12 cellular contexts compared by ENCODE assay signal in the genomic region with DNA sequence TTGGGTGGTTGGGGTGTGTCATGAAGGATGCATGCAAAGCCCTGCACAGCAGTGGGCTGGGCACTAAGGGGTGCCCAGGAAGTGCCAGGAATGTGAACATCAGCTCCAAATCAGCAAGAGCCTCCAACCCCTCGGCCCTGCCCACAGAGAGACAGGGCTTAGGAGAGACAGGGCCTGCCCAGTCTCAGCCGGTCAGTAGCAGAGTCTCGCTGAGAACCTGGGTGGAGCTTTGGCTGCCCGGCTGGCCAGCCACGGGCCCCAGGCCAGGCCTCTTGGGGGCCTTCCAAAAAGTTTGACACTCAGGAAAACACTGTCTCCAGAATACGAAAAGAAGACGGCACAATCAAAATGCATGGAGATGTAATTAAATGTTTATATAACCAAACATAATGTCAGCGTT. TPM values are rescaled to one million over a fixed set of nuclear protein-coding genes. Genes with fewer than 3 reads are reported as not detected.
A peak's percentile ranks its signal among the peaks of the same experiment; 100 is the strongest.
DNase-seq lines count a peak whose midpoint lies in the region; ATAC-seq, FAIRE-seq and TF ChIP-seq lines count a peak whose summit lies in the region.
"Had no signal": no experiment of that assay in that cellular context is flagged by ENCODE, and none has a peak within 500 bp of the region (broad histone marks: within the 10 kb centered on the region; RNA-seq: fewer than 3 reads in every experiment).

No MANE protein-coding gene starts in this region.

- H3K27me3 ChIP-seq in tibial artery (peaks cover 0 to 3% of the 10 kb centered on the region in 2 donors), A673 (replicated peaks; ENCODE audit: insufficient read depth, low read depth, low read length, poor library complexity) (no peaks in the 10 kb centered on the region)

- H3K4me1 ChIP-seq in tibial artery (peaks cover 0 to 42% (median 21%) of the 10 kb centered on the region in 4 donors), A673 (ENCODE audit: insufficient read depth, low read length, poor library complexity, severe bottlenecking) (no peaks in the 10 kb centered on the region)

- no TSS peak for BruUV-seq in A673 (replicated peaks; lab: Mats Ljungman, UMichigan)

- peak; percentile 87 for DNase-seq in fibroblast of gingiva (ENCODE audit: low read depth)
- peak; percentile 63 for DNase-seq in mucosa of gallbladder (ENCODE audit: low spot score)
- peak; percentile 65 to 89 for DNase-seq in tibial artery
- DNase-seq in RCC 7860 (ENCODE audit: low spot score), result no peak
- DNase-seq in HCEC 1CT, result no peak
- no peak for DNase-seq in NCI-H2081 treated with DMSO at 0.1 percent for 48 hours (lab: John Stamatoyannopoulos, UW)
- no peak for DNase-seq in A673 (ENCODE audit: low spot score)
- DNase-seq: NCI-H446 treated with DMSO at 0.1 percent for 48 hours; stimulated activated CD4-positive, alpha-beta T cell treated with anti-CD3 and anti-CD28 coated beads, Interleukin-4, amount 100 ng/mL, for 4 hours had no signal

- peak; percentile 5; the same call in 1 of the 3 replicates for ATAC-seq in SK-N-SH treated with all-trans-retinoic acid at 6 μM for 48 hours
- ATAC-seq: K562 had no signal

- H3K4me3 ChIP-seq in tibial artery (no peak overlapping the region), A673 (ENCODE audit: low read depth, low read length, poor library complexity, severe bottlenecking) (no peak overlapping the region)
- H3K4me3 ChIP-seq: K562 had no signal

- H3K27ac ChIP-seq in tibial artery, result peak overlapping the region; percentile 59 to 77
- H3K27ac ChIP-seq in A673 (ENCODE audit: low read depth, low read length, poor library complexity, severe bottlenecking), result no peak overlapping the region

- H3K9me3 ChIP-seq in tibial artery (no peaks in the 10 kb centered on the region), A673 (ENCODE audit: low read depth, low read length, poor library complexity, severe bottlenecking) (no peaks in the 10 kb centered on the region)

- peaks cover 0 to 8% (median 0%) of the 10 kb centered on the region in 3 donors for H3K36me3 ChIP-seq in tibial artery
- H3K36me3 ChIP-seq in A673 (ENCODE audit: insufficient read depth, low read length, poor library complexity, severe bottlenecking), result no peaks in the 10 kb centered on the region

- POLR2A ChIA-PET in A673 (lab: Charles Lee; ENCODE audit: low non-redundant PET), result no interaction called here

- CTCF ChIA-PET in A673 (lab: Charles Lee), result no interaction called here

- no peak for TF ChIP-seq CTCF in tibial artery (IDR thresholded peaks at IDR 0.05)
- TF ChIP-seq CTCF in A673 (conservative IDR thresholded peaks at IDR 0.05; ENCODE audit: low read depth, low read length), result no peak

- intact Hi-C loops in tibial artery (cut with DNase I; ENCODE audit: low total_unique reads) (loop anchor here (10.0 kb wide), 1 partner anchor 261 kb away; the partner anchor contains the start of gene NELFA), A673 (cut with micrococcal nuclease; ENCODE audit: unreplicated experiment) (loop anchor here (10.0 kb wide), 1 partner anchor 149 kb away; the partner anchor contains the start of genes CFAP99 and ZFYVE28)

- no peak for FAIRE-seq in RCC 7860 (lab: Jason Lieb, UNC)
- FAIRE-seq: GM18507, K562 had no signal

TF ChIP-seq in SK-N-SH treated with all-trans-retinoic acid at 6 μM for 48 hours, 23 proteins besides CTCF, POLR2A, EP300 and RAD21:
- TF ChIP-seq ZC3H10 (CRISPR knock-in tag; IDR thresholded peaks at IDR 0.05) (no peak), ISL1 (CRISPR knock-in tag; IDR thresholded peaks at IDR 0.05) (no peak), POU6F1 (CRISPR knock-in tag; IDR thresholded peaks at IDR 0.05; ENCODE audit: borderline replicate concordance, low read depth) (no peak), TOX (CRISPR knock-in tag; IDR thresholded peaks at IDR 0.05; ENCODE audit: borderline replicate concordance) (no peak), ZNF70 (CRISPR knock-in tag; IDR thresholded peaks at IDR 0.05) (no peak), GLIS3 (CRISPR knock-in tag; IDR thresholded peaks at IDR 0.05) (no peak), CSRNP3 (CRISPR knock-in tag; IDR thresholded peaks at IDR 0.05) (no peak), ZNF565 (CRISPR knock-in tag; conservative IDR thresholded peaks at IDR 0.05; ENCODE audit: low read depth) (no peak), ARNTL (CRISPR knock-in tag; IDR thresholded peaks at IDR 0.05; ENCODE audit: borderline replicate concordance, low read depth) (no peak), PPARA (CRISPR knock-in tag; IDR thresholded peaks at IDR 0.05; ENCODE audit: borderline replicate concordance) (no peak), RARB (CRISPR knock-in tag; IDR thresholded peaks at IDR 0.05) (no peak), OSR1 (CRISPR knock-in tag; IDR thresholded peaks at IDR 0.05) (no peak)
TF ChIP-seq in SK-N-SH treated with all-trans-retinoic acid at 6 μM for 48 hours: peak in this region for 0.

RNA-seq across cellular contexts. Expression of gene MXD4, which starts 4.3 kb away (rescaled TPM):
- total RNA-seq in mucosa of gallbladder (98.4 TPM), A673 (2021) (9.1 and 12.7 TPM in 2 replicates)

RNA-seq across cellular contexts. Expression of gene HAUS3, which starts 24.3 kb away (rescaled TPM):
- total RNA-seq in mucosa of gallbladder (12.0 TPM), A673 (2021) (25.6 and 27.7 TPM in 2 replicates)

RNA-seq across cellular contexts. Expression of gene POLN, which starts 24.3 kb away (rescaled TPM):
- total RNA-seq in mucosa of gallbladder (7.7 TPM), A673 (2021) (2.5 and 4.0 TPM in 2 replicates)

Comparison
In these comparisons a context has a peak if more than half of its experiments do, and no peak if none do; other contexts are left out.
1. DNase-seq: peak in fibroblast of gingiva (single experiment), mucosa of gallbladder (single experiment) and tibial artery (2 of 2); none in RCC 7860 (single experiment), HCEC 1CT (single experiment), NCI-H2081 treated with DMSO at 0.1 percent for 48 hours (single experiment) and A673 (single experiment).